In genomic region chr17:77371888-77372443, GRCh38 we compare ENCODE assay signal across 8 cellular contexts.
DNase-seq lines count a peak whose midpoint lies in the region; ATAC-seq and TF ChIP-seq lines count a peak whose summit lies in the region.

No MANE protein-coding gene starts in this region.

- peaks cover 50 to 56% of the 10 kb centered on the region in 2 experiments for H3K4me1 Mint-ChIP-seq in H9
- peaks cover 33% of the 10 kb centered on the region for H3K4me1 Mint-ChIP-seq in activated T-helper 17 cell treated with anti-CD3 and anti-CD28 coated beads, Interleukin-2, amount 50 U/mL, for 72 hours

- peaks cover 0 to 4% (median 2%) of the 10 kb centered on the region in 3 experiments; a peak in 4 of 7 replicates for H3K36me3 Mint-ChIP-seq in H9 (ENCODE audit: insufficient read depth in 1 of 3, low read depth in 3 of 3)
- H3K36me3 Mint-ChIP-seq in activated T-helper 17 cell treated with anti-CD3 and anti-CD28 coated beads, Interleukin-2, amount 50 U/mL, for 72 hours (ENCODE audit: low read depth) = peaks cover 35% of the 10 kb centered on the region

- no peak overlapping the region for H3K27ac ChIP-seq in H9 (ENCODE audit: insufficient read length, low read depth, low read length)
- H3K27ac ChIP-seq in skin epidermis = peak overlapping the region in 20 of 21 experiments; percentile 82 to 98 (median 88)

- peak overlapping the region; percentile 59 to 76 for H3K4me3 Mint-ChIP-seq in H9
- H3K4me3 Mint-ChIP-seq in activated T-helper 17 cell treated with anti-CD3 and anti-CD28 coated beads, Interleukin-2, amount 50 U/mL, for 72 hours = peak overlapping the region; percentile 82

- H2AK5ac ChIP-seq in H9 (ENCODE audit: insufficient read length, low read length) = no peak overlapping the region

- intact Hi-C loops in left ventricle myocardium superior (cut with micrococcal nuclease) = no loop called here

- H2AFZ ChIP-seq in H9 (ENCODE audit: low read length) = no peak overlapping the region

- H4K91ac ChIP-seq in H9 (ENCODE audit: insufficient read length, low read depth, low read length) = no peak overlapping the region

- H2BK20ac ChIP-seq in H9 (ENCODE audit: low read depth, low read length, poor library complexity, severe bottlenecking) = no peak overlapping the region

- no peaks in the 10 kb centered on the region; a peak in 1 of 5 replicates for H3K9me3 Mint-ChIP-seq in H9
- H3K9me3 Mint-ChIP-seq in activated T-helper 17 cell treated with anti-CD3 and anti-CD28 coated beads, Interleukin-2, amount 50 U/mL, for 72 hours = no peaks in the 10 kb centered on the region

- no peak overlapping the region for H3K4ac ChIP-seq in H9 (ENCODE audit: low read depth, low read length)

- DNase-seq in H9 = no peak
- DNase-seq in left ventricle myocardium superior = peak; percentile 32
- no peak for DNase-seq in RPMI8226
- no peak for DNase-seq in NCI-H526 treated with DMSO at 0.1 percent for 48 hours (lab: John Stamatoyannopoulos, UW)

- WGBS in H9 (ENCODE audit: extremely low coverage, insufficient read length, low lambda C conversion rate) = no CpG with 5 or more reads among the region's 16 CpGs

- no peak overlapping the region for H4K8ac ChIP-seq in H9 (replicated peaks; ENCODE audit: insufficient read length, low read depth, low read length)

- H3K56ac ChIP-seq in H9 (ENCODE audit: insufficient read length, low read depth, low read length) = no peak overlapping the region

- H3T11ph ChIP-seq in H9 (ENCODE audit: low read length) = no peak overlapping the region

- no peak overlapping the region for H2BK12ac ChIP-seq in H9 (ENCODE audit: insufficient read length, low read depth, low read length)

- peaks cover 7% of the 10 kb centered on the region; the same call in 1 of the 2 replicates for H3K4me1 ChIP-seq in H9 (ENCODE audit: insufficient read depth, low read length)

- peaks cover 11% of the 10 kb centered on the region for H3K23me2 ChIP-seq in H9 (ENCODE audit: insufficient read length, low read depth, low read length, poor library complexity, severe bottlenecking)

- no peak overlapping the region for H2BK5ac ChIP-seq in H9 (ENCODE audit: insufficient read length, low read length)

- peaks cover 3% of the 10 kb centered on the region for H4K20me1 ChIP-seq in H9 (ENCODE audit: control insufficient read depth, insufficient read depth, insufficient read length)

- no peaks in the 10 kb centered on the region for H3K27me3 ChIP-seq in H9 (ENCODE audit: insufficient read depth, low read length)

- no peak overlapping the region for H2BK120ac ChIP-seq in H9 (ENCODE audit: low read depth, low read length, poor library complexity, severe bottlenecking)

- H3K23ac ChIP-seq in H9 (ENCODE audit: insufficient read length, low read depth, low read length) = no peak overlapping the region

- no peak overlapping the region for H3K9ac ChIP-seq in H9 (ENCODE audit: extremely low read depth, insufficient read length, low read length)

- H4K5ac ChIP-seq in H9 (ENCODE audit: insufficient read length, low read depth, low read length) = no peak overlapping the region

- H2BK15ac ChIP-seq in H9 (ENCODE audit: low read depth, low read length) = no peak overlapping the region

- H3K9me3 ChIP-seq in H9 (ENCODE audit: control insufficient read depth, low read depth, low read length) = no peaks in the 10 kb centered on the region

- peaks cover 8% of the 10 kb centered on the region; the same call in 1 of the 2 replicates for H3K79me2 ChIP-seq in H9 (ENCODE audit: insufficient read depth, low read length)

- H3K14ac ChIP-seq in H9 (ENCODE audit: insufficient read depth, low read length) = no peak overlapping the region

- H3K27me3 Mint-ChIP-seq in H9 (ENCODE audit: low read depth) = peaks cover 1% of the 10 kb centered on the region; the same call in 1 of the 2 replicates
- H3K27me3 Mint-ChIP-seq in activated T-helper 17 cell treated with anti-CD3 and anti-CD28 coated beads, Interleukin-2, amount 50 U/mL, for 72 hours = no peaks in the 10 kb centered on the region

- no peak overlapping the region for H3K18ac ChIP-seq in H9 (ENCODE audit: insufficient read length, low read depth, low read length)

- H3K79me1 ChIP-seq in H9 (ENCODE audit: insufficient read depth, low read depth, low read length, poor library complexity, severe bottlenecking) = peaks cover 4% of the 10 kb centered on the region

- H3K27ac Mint-ChIP-seq in H9 = peak overlapping the region in 1 of 3 experiments; percentile 49; a peak in 1 of 7 replicates
- H3K27ac Mint-ChIP-seq in activated T-helper 17 cell treated with anti-CD3 and anti-CD28 coated beads, Interleukin-2, amount 50 U/mL, for 72 hours = peak overlapping the region; percentile 82

- no peak for TF ChIP-seq CTCF in H9 (conservative IDR thresholded peaks at IDR 0.05)

- H3K4me3 ChIP-seq in skin epidermis = peak overlapping the region in 6 of 7 experiments; percentile 56 to 76 (median 66)

- no peak for ATAC-seq in activated T-helper 17 cell treated with anti-CD3 and anti-CD28 coated beads, Interleukin-2, amount 50 U/mL, for 72 hours (replicated peaks)
- ATAC-seq in left ventricle myocardium superior (no peak), GM19351 (IDR thresholded peaks at IDR 0.05; ENCODE audit: unreplicated experiment) (no peak), GM19328 (IDR thresholded peaks at IDR 0.05; ENCODE audit: unreplicated experiment) (no peak)

- H3K4me2 ChIP-seq in H9 (ENCODE audit: insufficient read depth, insufficient read length, low read length) = peak overlapping the region; percentile 58
